Comparison of ENCODE assay signal across 10 cellular contexts in genomic region chr6:52573295-52573694, GRCh38. TPM values are rescaled to one million over a fixed set of nuclear protein-coding genes. Genes with fewer than 3 reads are reported as not detected.
DNase-seq lines count a peak whose midpoint lies in the region; ATAC-seq, FAIRE-seq and TF ChIP-seq lines count a peak whose summit lies in the region.
"Had no signal": no experiment of that assay in that cellular context is flagged by ENCODE, and none has a peak within 500 bp of the region (broad histone marks: within the 10 kb centered on the region; RNA-seq: fewer than 3 reads in every experiment).

No MANE protein-coding gene starts in this region.

- H3K27me3 ChIP-seq in AG04450 (ENCODE audit: control insufficient read depth, insufficient read depth, low read length) (no peaks in the 10 kb centered on the region), ectodermal cell (ENCODE audit: control insufficient read depth, insufficient read depth, low read length, poor library complexity, severe bottlenecking) (no peaks in the 10 kb centered on the region)

- in situ Hi-C loops in GM13976 (cut with MboI; ENCODE audit: low sequenced_read_pairs, unreplicated experiment): no loop called here

- no peaks in the 10 kb centered on the region for H3K36me3 ChIP-seq in ectodermal cell (ENCODE audit: control insufficient read depth, insufficient read depth, low read length)

- ATAC-seq in naive thymus-derived CD8-positive, alpha-beta T cell: no peak

- no peaks in the 10 kb centered on the region; the same call in 1 of the 2 replicates for H3K9me3 ChIP-seq in AG04450 (ENCODE audit: control insufficient read depth, insufficient read depth, low read length)
- H3K9me3 ChIP-seq in ectodermal cell (ENCODE audit: control insufficient read depth, low read length): no peaks in the 10 kb centered on the region

- POLR2A ChIA-PET in AG04450 (lab: Yijun Ruan, JAX): interaction anchor here (1.1 kb wide), 1 partner anchor 18 kb away, joined by 4 read pairs; no protein-coding TSS in a partner anchor
- POLR2A ChIA-PET in naive thymus-derived CD8-positive, alpha-beta T cell (lab: Charles Lee): no interaction called here

- peak overlapping the region in 3 of 10 donors; percentile 6 to 92 (median 79) for H3K4me3 Mint-ChIP-seq in naive thymus-derived CD8-positive, alpha-beta T cell
- H3K4me3 Mint-ChIP-seq: activated T-cell treated with anti-CD3 and anti-CD28 coated beads, Interleukin-2, amount 50 U/mL, for 24 hours had no signal

- H3K27me3 Mint-ChIP-seq in naive thymus-derived CD8-positive, alpha-beta T cell: no peaks in the 10 kb centered on the region
- H3K27me3 Mint-ChIP-seq: activated T-cell treated with anti-CD3 and anti-CD28 coated beads, Interleukin-2, amount 50 U/mL, for 24 hours had no signal

- H3K36me3 Mint-ChIP-seq in naive thymus-derived CD8-positive, alpha-beta T cell: peaks cover 0 to 2% (median 0%) of the 10 kb centered on the region in 3 donors

- H3K4me3 ChIP-seq in AG04450 (ENCODE audit: low read depth, low read length) (peak overlapping the region; percentile 94), ectodermal cell (ENCODE audit: insufficient read depth, low read depth, low read length) (no peak overlapping the region)

- CTCF ChIA-PET in AG04450 (lab: Charles Lee): interaction anchor here (0.8 to 2.1 kb wide), 4 partner anchors 14 to 166 kb away, joined by 3 to 10 read pairs (median 3); no protein-coding TSS in a partner anchor

- no peak for DNase-seq in AG04450 (ENCODE audit: low read depth, low spot score)
- DNase-seq in naive thymus-derived CD8-positive, alpha-beta T cell: no peak
- DNase-seq in GM13976 (ENCODE audit: low spot score): no peak
- no peak for DNase-seq in frontal cortex (ENCODE audit: low spot score in 2 of 2)
- no peak for DNase-seq in NCI-H1417 (lab: John Stamatoyannopoulos, UW)
- DNase-seq in DMS53 treated with DMSO at 0.1 percent for 48 hours (lab: John Stamatoyannopoulos, UW; ENCODE audit: unreplicated experiment): no peak
- DNase-seq: activated T-cell treated with anti-CD3 and anti-CD28 coated beads, Interleukin-2, amount 50 U/mL, for 24 hours; COR-L47 had no signal

- TF ChIP-seq CTCF in AG04450 (IDR thresholded peaks at IDR 0.05; ENCODE audit: low read depth, low read length): no peak
- TF ChIP-seq CTCF in GM13976 (IDR thresholded peaks at IDR 0.05; ENCODE audit: borderline replicate concordance, control extremely low read depth, extremely low read depth, insufficient read depth, missing control alignments): no peak

- H3K27ac ChIP-seq in AG04450 (ENCODE audit: low read depth, low read length) (peak overlapping the region; percentile 53), ectodermal cell (ENCODE audit: insufficient read depth, low read depth, low read length, poor library complexity, severe bottlenecking) (peak overlapping the region; percentile 48)

- no peak for TF ChIP-seq RAD21 in Ishikawa (IDR thresholded peaks at IDR 0.05; ENCODE audit: low read depth)

- H3K9me3 Mint-ChIP-seq in naive thymus-derived CD8-positive, alpha-beta T cell: no peaks in the 10 kb centered on the region
- H3K9me3 Mint-ChIP-seq: activated T-cell treated with anti-CD3 and anti-CD28 coated beads, Interleukin-2, amount 50 U/mL, for 24 hours had no signal

- H3K4me1 Mint-ChIP-seq in naive thymus-derived CD8-positive, alpha-beta T cell: peaks cover 42 to 69% (median 66%) of the 10 kb centered on the region in 4 donors

- no peak for FAIRE-seq in frontal cortex (lab: Jason Lieb, UNC)

- H3K27ac Mint-ChIP-seq in naive thymus-derived CD8-positive, alpha-beta T cell: peak overlapping the region in 9 of 10 donors; percentile 15 to 95 (median 75)
- H3K27ac Mint-ChIP-seq: activated T-cell treated with anti-CD3 and anti-CD28 coated beads, Interleukin-2, amount 50 U/mL, for 24 hours had no signal

- H3K4me1 ChIP-seq in ectodermal cell (ENCODE audit: control insufficient read depth, insufficient read depth, low read length): peaks cover 44% of the 10 kb centered on the region

- no peak for TF ChIP-seq EP300 in Ishikawa (IDR thresholded peaks at IDR 0.05; ENCODE audit: borderline replicate concordance)

- WGBS in ectodermal cell, 2 experiments: 34 to 40% methylated on average over 2 of the region's 2 CpGs

TF ChIP-seq in Ishikawa, 13 proteins besides CTCF, POLR2A, EP300 and RAD21:
- peak; percentile 63 for TF ChIP-seq TEAD4 (IDR thresholded peaks at IDR 0.05)
- TF ChIP-seq CREB1 (IDR thresholded peaks at IDR 0.05; ENCODE audit: low read depth): no peak
- TF ChIP-seq MAX (IDR thresholded peaks at IDR 0.05): no peak
- no peak for TF ChIP-seq CEBPB (IDR thresholded peaks at IDR 0.05)
- TF ChIP-seq TCF12 (IDR thresholded peaks at IDR 0.05; ENCODE audit: low read depth): no peak

RNA-seq across cellular contexts. Expression of gene TRAM2, which starts 3.6 kb away (rescaled TPM):
- polyA plus RNA-seq in AG04450 (2011; rRNA removed): 134 and 152 TPM in 2 replicates
- 164 and 174 TPM in 2 replicates for polyA minus RNA-seq in AG04450 (2011; rRNA and poly(A)+ RNA removed)
- 22.7 TPM for polyA plus RNA-seq in ectodermal cell (2013, experiment 1 of 4)
- polyA plus RNA-seq in ectodermal cell (2013, experiment 2 of 4): 25.3 TPM
- polyA plus RNA-seq in ectodermal cell (2013, experiment 3 of 4): 15.0 TPM
- polyA plus RNA-seq in ectodermal cell (2013, experiment 4 of 4): 16.9 TPM
- total RNA-seq in naive thymus-derived CD8-positive, alpha-beta T cell: 1 to 10 TPM; 9.4 to 9.9 TPM
- 1 to 10 TPM; 3.1 to 4.9 (median 3.3) TPM for polyA plus RNA-seq in naive thymus-derived CD8-positive, alpha-beta T cell
- total RNA-seq in frontal cortex: 2.0 TPM
